Comparison of ENCODE assay signal across 1 cellular context in genomic region chr17:40560592-40561293, GRCh38.
TF ChIP-seq lines count a peak whose summit lies in the region.

No MANE protein-coding gene starts in this region.

TF ChIP-seq in SK-N-SH treated with all-trans-retinoic acid at 6 μM for 48 hours, 23 proteins besides CTCF, POLR2A, EP300 and RAD21 (continued from another document):
- TF ChIP-seq PATZ1 (CRISPR knock-in tag; IDR thresholded peaks at IDR 0.05; ENCODE audit: borderline replicate concordance) (no peak), ISL1 (CRISPR knock-in tag; IDR thresholded peaks at IDR 0.05) (no peak), ZNF8 (CRISPR knock-in tag; IDR thresholded peaks at IDR 0.05) (no peak), BACH2 (CRISPR knock-in tag; IDR thresholded peaks at IDR 0.05; ENCODE audit: borderline replicate concordance) (no peak), TOX (CRISPR knock-in tag; IDR thresholded peaks at IDR 0.05; ENCODE audit: borderline replicate concordance) (no peak), TCF4 (CRISPR knock-in tag; IDR thresholded peaks at IDR 0.05; ENCODE audit: borderline replicate concordance) (no peak)
